Comparison of ENCODE assay signal across 17 cellular contexts in the genomic region with DNA sequence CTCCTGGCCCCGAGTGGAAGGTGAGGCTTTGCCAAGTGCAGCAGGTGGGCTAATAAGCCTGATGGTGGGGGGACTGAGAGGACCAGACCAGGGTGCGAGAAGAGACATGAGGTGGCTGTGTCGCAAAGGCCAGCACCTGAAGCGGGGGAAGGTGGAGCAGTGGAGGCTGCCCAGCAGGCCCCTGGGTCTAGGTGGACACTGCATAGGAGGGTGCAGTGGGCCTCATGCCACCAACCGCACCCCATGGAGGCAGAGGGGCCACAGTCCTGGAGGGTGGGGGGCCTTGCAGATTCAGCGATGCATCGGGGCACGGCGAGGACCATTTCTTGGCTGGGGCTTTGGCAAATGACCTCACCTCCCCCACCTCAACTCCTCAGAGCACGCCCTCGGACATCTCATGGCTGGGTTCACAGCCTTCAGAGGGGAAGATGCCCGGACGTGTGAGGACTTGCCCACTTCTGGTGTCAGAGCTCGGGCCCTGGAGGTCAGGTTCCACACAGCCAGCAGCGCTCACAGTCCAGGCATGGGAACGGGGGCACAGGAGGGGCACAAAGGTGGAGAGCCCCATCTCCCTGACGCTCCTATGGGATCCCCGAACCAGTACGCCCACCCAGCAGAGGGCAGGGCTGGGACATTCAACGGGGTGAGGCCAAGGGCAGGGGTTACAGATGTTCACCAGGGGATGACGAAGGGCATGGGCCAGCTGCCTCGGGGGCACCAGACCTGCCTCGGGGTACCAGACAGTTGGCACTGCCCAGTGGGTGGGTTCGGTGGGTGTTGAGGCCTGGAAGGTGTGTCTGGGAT. TPM values are rescaled to one million over a fixed set of nuclear protein-coding genes. Genes with fewer than 3 reads are reported as not detected.
DNase-seq lines count a peak whose midpoint lies in the region; ATAC-seq and TF ChIP-seq lines count a peak whose summit lies in the region.
"Had no signal": no experiment of that assay in that cellular context is flagged by ENCODE, and none has a peak within 500 bp of the region (broad histone marks: within the 10 kb centered on the region; RNA-seq: fewer than 3 reads in every experiment).

No MANE protein-coding gene starts in this region.

- H3K4me3 Mint-ChIP-seq in CD4-positive, alpha-beta memory T cell: peak overlapping the region in 3 of 8 donors; percentile 44 to 80 (median 80)
- no peak overlapping the region for H3K4me3 Mint-ChIP-seq in activated CD4-positive, alpha-beta memory T cell treated with anti-CD3 and anti-CD28 coated beads for 36 hours
- H3K4me3 Mint-ChIP-seq: neural crest cell had no signal

- no peaks in the 10 kb centered on the region for H3K9me3 ChIP-seq in CD4-positive, alpha-beta memory T cell (ENCODE audit: control insufficient read depth in 1 of 2, low read length in 2 of 2)
- no peaks in the 10 kb centered on the region for H3K9me3 ChIP-seq in HEK293 (ENCODE audit: control insufficient read depth, insufficient read depth, low read depth, low read length)
- H3K9me3 ChIP-seq: heart left ventricle had no signal

- CTCF ChIA-PET in CD4-positive, alpha-beta memory T cell (lab: Charles Lee; ENCODE audit: partially characterized antibody): interaction anchor here (1.3 to 1.5 kb wide), 3 partner anchors 24 to 256 kb away, joined by 3 to 6 read pairs (median 4); no protein-coding TSS in a partner anchor
- CTCF ChIA-PET in HEK293 (lab: Yijun Ruan, JAX): no interaction called here
- CTCF ChIA-PET in activated CD4-positive, alpha-beta memory T cell treated with anti-CD3 and anti-CD28 coated beads for 36 hours (lab: Charles Lee): interaction anchor here (1.5 to 1.8 kb wide), 2 partner anchors 27 to 168 kb away, joined by 3 to 5 read pairs; no protein-coding TSS in a partner anchor

- no peaks in the 10 kb centered on the region for H3K27me3 ChIP-seq in CD4-positive, alpha-beta memory T cell (ENCODE audit: insufficient read depth, low read length)
- H3K27me3 ChIP-seq: heart left ventricle had no signal

- TF ChIP-seq CTCF in HEK293 (tag by site-specific recombination; IDR thresholded peaks at IDR 0.05) (no peak), GM13977 (IDR thresholded peaks at IDR 0.05; ENCODE audit: extremely low read depth, insufficient read depth, missing control alignments) (no peak)

- ATAC-seq in GM21528 (IDR thresholded peaks at IDR 0.05; ENCODE audit: low FRiP score, unreplicated experiment): no peak
- ATAC-seq: left lobe of liver had no signal

- peaks cover 12% of the 10 kb centered on the region for H3K36me3 ChIP-seq in CD4-positive, alpha-beta memory T cell (ENCODE audit: insufficient read depth, low read length)
- H3K36me3 ChIP-seq in HEK293 (ENCODE audit: control insufficient read depth in 2 of 2, insufficient read depth in 1 of 2, low read length in 2 of 2): peaks cover 8 to 24% of the 10 kb centered on the region in 2 experiments; a peak in 2 of 3 replicates

- POLR2A ChIA-PET in CD4-positive, alpha-beta memory T cell (lab: Charles Lee; ENCODE audit: partially characterized antibody): no interaction called here
- POLR2A ChIA-PET in HEK293 (lab: Yijun Ruan, JAX): no interaction called here
- POLR2A ChIA-PET in activated CD4-positive, alpha-beta memory T cell treated with anti-CD3 and anti-CD28 coated beads for 36 hours (lab: Charles Lee): no interaction called here

- peaks cover 19 to 33% of the 10 kb centered on the region in 2 donors for H3K36me3 Mint-ChIP-seq in CD4-positive, alpha-beta memory T cell
- H3K36me3 Mint-ChIP-seq in activated CD4-positive, alpha-beta memory T cell treated with anti-CD3 and anti-CD28 coated beads for 36 hours: peaks cover 15% of the 10 kb centered on the region

- in situ Hi-C loops in GM13977 (cut with MboI; ENCODE audit: low pct_unique_long_range_greater_than_20kb, low sequenced_read_pairs, unreplicated experiment): no loop called here

- no peak overlapping the region for H3K4me3 ChIP-seq in CD4-positive, alpha-beta memory T cell (ENCODE audit: low read length in 2 of 2)
- no peak overlapping the region for H3K4me3 ChIP-seq in HEK293 (ENCODE audit: low read depth, low read length)
- H3K4me3 ChIP-seq: GM23248, heart left ventricle had no signal

- H3K27ac ChIP-seq in CD4-positive, alpha-beta memory T cell (ENCODE audit: low read depth, low read length): peak overlapping the region; percentile 30
- H3K27ac ChIP-seq in HEK293 (ENCODE audit: extremely low read depth, low read depth, low read length): no peak overlapping the region; the same call in 1 of the 2 replicates
- H3K27ac ChIP-seq: GM23248, heart left ventricle had no signal

- H3K27ac Mint-ChIP-seq in CD4-positive, alpha-beta memory T cell: peak overlapping the region; percentile 85 to 99 (median 96)
- H3K27ac Mint-ChIP-seq in activated CD4-positive, alpha-beta memory T cell treated with anti-CD3 and anti-CD28 coated beads for 36 hours: peak overlapping the region; percentile 65

- intact Hi-C loops in CD4-positive, alpha-beta memory T cell (cut with micrococcal nuclease): no loop called here
- intact Hi-C loops in activated CD4-positive, alpha-beta memory T cell treated with anti-CD3 and anti-CD28 coated beads for 36 hours (cut with micrococcal nuclease): no loop called here

- H3K9me3 Mint-ChIP-seq in CD4-positive, alpha-beta memory T cell: no peaks in the 10 kb centered on the region
- H3K9me3 Mint-ChIP-seq in activated CD4-positive, alpha-beta memory T cell treated with anti-CD3 and anti-CD28 coated beads for 36 hours: no peaks in the 10 kb centered on the region
- H3K9me3 Mint-ChIP-seq: neural crest cell had no signal

- H3K4me1 ChIP-seq in CD4-positive, alpha-beta memory T cell (ENCODE audit: insufficient read depth, low read length): peaks cover 21% of the 10 kb centered on the region
- H3K4me1 ChIP-seq in HEK293 (ENCODE audit: control insufficient read depth, insufficient read depth, low read length): no peaks in the 10 kb centered on the region

- no peaks in the 10 kb centered on the region for H3K27me3 Mint-ChIP-seq in CD4-positive, alpha-beta memory T cell
- H3K27me3 Mint-ChIP-seq in activated CD4-positive, alpha-beta memory T cell treated with anti-CD3 and anti-CD28 coated beads for 36 hours: no peaks in the 10 kb centered on the region

- no peak for DNase-seq in CD4-positive, alpha-beta memory T cell
- DNase-seq in activated CD4-positive, alpha-beta memory T cell treated with anti-CD3 and anti-CD28 coated beads for 36 hours: no peak
- peak; percentile 42 for DNase-seq in islet precursor cell
- no peak for DNase-seq in NCI-H1436 treated with DMSO at 0.1 percent for 48 hours (lab: John Stamatoyannopoulos, UW)
- no peak for DNase-seq in GM13977 (ENCODE audit: low spot score)
- DNase-seq: activated CD4-positive, CD25-positive, alpha-beta regulatory T cell; activated effector memory CD4-positive, alpha-beta T cell treated with anti-CD3 and anti-CD28 coated beads, Interleukin-2, amount 50 U/mL, for 16 hours; GDM1; NCI-H2029; NCI-H82 had no signal

- peaks cover 12 to 19% (median 16%) of the 10 kb centered on the region in 4 donors for H3K4me1 Mint-ChIP-seq in CD4-positive, alpha-beta memory T cell
- peaks cover 17% of the 10 kb centered on the region for H3K4me1 Mint-ChIP-seq in activated CD4-positive, alpha-beta memory T cell treated with anti-CD3 and anti-CD28 coated beads for 36 hours (ENCODE audit: low read depth)

TF ChIP-seq in HEK293, 187 proteins besides CTCF, POLR2A, EP300 and RAD21 (continues in another document):
- TF ChIP-seq ZIC2 (tag by site-specific recombination; IDR thresholded peaks at IDR 0.05): peak; percentile 31
- no peak for TF ChIP-seq ZNF211 (tag by site-specific recombination; IDR thresholded peaks at IDR 0.05; ENCODE audit: low read depth)
- no peak for TF ChIP-seq ZNF391 (tag by site-specific recombination; IDR thresholded peaks at IDR 0.05; ENCODE audit: borderline replicate concordance, low read depth)
- TF ChIP-seq, protein P1, sequence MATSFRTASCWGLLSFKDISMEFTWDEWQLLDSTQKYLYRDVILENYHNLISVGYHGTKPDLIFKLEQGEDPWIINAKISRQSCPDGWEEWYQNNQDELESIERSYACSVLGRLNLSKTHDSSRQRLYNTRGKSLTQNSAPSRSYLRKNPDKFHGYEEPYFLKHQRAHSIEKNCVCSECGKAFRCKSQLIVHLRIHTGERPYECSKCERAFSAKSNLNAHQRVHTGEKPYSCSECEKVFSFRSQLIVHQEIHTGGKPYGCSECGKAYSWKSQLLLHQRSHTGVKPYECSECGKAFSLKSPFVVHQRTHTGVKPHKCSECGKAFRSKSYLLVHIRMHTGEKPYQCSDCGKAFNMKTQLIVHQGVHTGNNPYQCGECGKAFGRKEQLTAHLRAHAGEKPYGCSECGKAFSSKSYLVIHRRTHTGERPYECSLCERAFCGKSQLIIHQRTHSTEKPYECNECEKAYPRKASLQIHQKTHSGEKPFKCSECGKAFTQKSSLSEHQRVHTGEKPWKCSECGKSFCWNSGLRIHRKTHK (tag by site-specific recombination; IDR thresholded peaks at IDR 0.05): no peak
- no peak for TF ChIP-seq ZNF239 (tag by site-specific recombination; IDR thresholded peaks at IDR 0.05)
- TF ChIP-seq OVOL3 (tag by site-specific recombination; IDR thresholded peaks at IDR 0.05): no peak
- no peak for TF ChIP-seq ZNF354C (tag by site-specific recombination; IDR thresholded peaks at IDR 0.05; ENCODE audit: borderline replicate concordance, low read depth)
- TF ChIP-seq ZNF433 (tag by site-specific recombination; IDR thresholded peaks at IDR 0.05; ENCODE audit: low read depth): 0 out of 2 replicates have a peak, but pooled peaks have one; percentile 5
- TF ChIP-seq ZNF350 (tag by site-specific recombination; IDR thresholded peaks at IDR 0.05): no peak
- 0 out of 2 replicates have a peak, but pooled peaks have one; percentile 6 for TF ChIP-seq SCRT2 (tag by site-specific recombination; IDR thresholded peaks at IDR 0.05)
- TF ChIP-seq SP2 (tag by site-specific recombination; IDR thresholded peaks at IDR 0.05): 0 out of 2 replicates have a peak, but pooled peaks have one; percentile 2
- TF ChIP-seq GLI4 (tag by site-specific recombination; IDR thresholded peaks at IDR 0.05): no peak
- no peak for TF ChIP-seq ZNF624 (tag by site-specific recombination; IDR thresholded peaks at IDR 0.05)
- peak; percentile 52; the same call in 1 of the 2 replicates for TF ChIP-seq ZFHX2 (tag by site-specific recombination; conservative IDR thresholded peaks at IDR 0.05)

RNA-seq across cellular contexts. Expression of a gene that starts 35.4 kb away (rescaled TPM):
- total RNA-seq in CD4-positive, alpha-beta memory T cell: 100 to 1,000 TPM; 125 to 131 TPM
- 10 to 100 TPM; 51.8 to 65.9 TPM for polyA plus RNA-seq in CD4-positive, alpha-beta memory T cell
- total RNA-seq in activated CD4-positive, alpha-beta memory T cell treated with anti-CD3 and anti-CD28 coated beads for 36 hours: 10 to 100 TPM; 87.6 to 96.0 TPM

RNA-seq across cellular contexts. Expression of a gene that starts 51.6 kb away (rescaled TPM):
- 10 to 100 TPM; 36.3 to 37.3 TPM for total RNA-seq in CD4-positive, alpha-beta memory T cell
- 10 to 100 TPM; 74.9 to 99.7 TPM for polyA plus RNA-seq in CD4-positive, alpha-beta memory T cell
- total RNA-seq in activated CD4-positive, alpha-beta memory T cell treated with anti-CD3 and anti-CD28 coated beads for 36 hours: 10 to 100 TPM; 77.2 to 77.6 TPM

RNA-seq across cellular contexts. Expression of a gene that starts 54.8 kb away (rescaled TPM):
- not detected for total RNA-seq in CD4-positive, alpha-beta memory T cell
- polyA plus RNA-seq in CD4-positive, alpha-beta memory T cell: under 1 TPM in 1 of 2 donors, not detected in 1; 0.07 TPM
- not detected for total RNA-seq in activated CD4-positive, alpha-beta memory T cell treated with anti-CD3 and anti-CD28 coated beads for 36 hours
- total RNA-seq: epithelial cell of proximal tubule, GM23248, left lobe of liver, neural crest cell had no signal
- polyA plus RNA-seq: GM23248 had no signal
